10 cellular contexts compared by ENCODE assay signal in genomic region chr9:136324501-136325300, GRCh38. TPM values are rescaled to one million over a fixed set of nuclear protein-coding genes. Genes with fewer than 3 reads are reported as not detected.
DNase-seq lines count a peak whose midpoint lies in the region; ATAC-seq, FAIRE-seq and TF ChIP-seq lines count a peak whose summit lies in the region.
"Had no signal": no experiment of that assay in that cellular context is flagged by ENCODE, and none has a peak within 500 bp of the region (broad histone marks: within the 10 kb centered on the region; RNA-seq: fewer than 3 reads in every experiment).

No MANE protein-coding gene starts in this region.

- POLR2A ChIA-PET in Panc1 (lab: Charles Lee) = no interaction called here

- FAIRE-seq in GM12892 (lab: Jason Lieb, UNC) = no peak

- H3K27me3 ChIP-seq in Panc1 (ENCODE audit: control insufficient read depth, insufficient read depth, low read length) = no peaks in the 10 kb centered on the region

- H3K36me3 ChIP-seq in Panc1 (ENCODE audit: control insufficient read depth, insufficient read depth, low read length) = no peaks in the 10 kb centered on the region; the same call in 1 of the 2 replicates

- no peak overlapping the region for H3K27ac ChIP-seq in Panc1 (ENCODE audit: low read length)
- H3K27ac ChIP-seq: C4-2B had no signal

- CTCF ChIA-PET in Panc1 (lab: Charles Lee) = no interaction called here

- in situ Hi-C loops in Panc1 (cut with HindIII; ENCODE audit: low pct_unique_long_range_greater_than_20kb, low sequenced_read_pairs) = no loop called here

- ATAC-seq in Panc1 = peak; percentile 30; the same call in 1 of the 2 replicates

- no peak overlapping the region for H3K4me3 ChIP-seq in Panc1 (ENCODE audit: low read depth in 2 of 2, low read length in 2 of 2)

- H3K9me3 ChIP-seq in Panc1 (ENCODE audit: control insufficient read depth, insufficient read depth, low read depth, low read length) = no peaks in the 10 kb centered on the region

- no TSS peak for BruUV-seq in Panc1 (replicated peaks; lab: Mats Ljungman, UMichigan)

- TF ChIP-seq CTCF in Panc1 (IDR thresholded peaks at IDR 0.05) = no peak; the same call in 1 of the 2 replicates

- TF ChIP-seq POLR2A in GM12892 (IDR thresholded peaks at IDR 0.05; ENCODE audit: low read depth, low read length) = no peak

- intact Hi-C loops in Panc1 (cut with micrococcal nuclease; ENCODE audit: unreplicated experiment) = no loop called here

- H3K4me1 ChIP-seq in Panc1 (ENCODE audit: control insufficient read depth, insufficient read depth, low read length) = no peaks in the 10 kb centered on the region; the same call in 1 of the 2 replicates

- DNase-seq in COLO668 (lab: John Stamatoyannopoulos, UW; ENCODE audit: unreplicated experiment) (peak; percentile 40), Panc1 (ENCODE audit: low read depth, low spot score) (no peak), kidney tubule cell (ENCODE audit: low spot score) (peak; percentile 32), superior temporal gyrus (ENCODE audit: extremely low spot score) (no peak), amygdala (lab: John Stamatoyannopoulos, UW) (no peak), GM12892 (ENCODE audit: insufficient read length) (no peak)
- DNase-seq: amniotic stem cell, NCI-H187 treated with DMSO at 0.1 percent for 48 hours, RPMI8226 had no signal

RNA-seq across cellular contexts. Expression of gene GPSM1, which starts 2.6 kb away (rescaled TPM):
- total RNA-seq in Panc1 (2021; ENCODE audit: unreplicated experiment) = 14.2 TPM
- polyA plus RNA-seq in Panc1 (2012; ENCODE audit: insufficient read length) = 23.8 TPM
- polyA plus RNA-seq in GM12892 (2012; ENCODE audit: missing spikeins) = not detected

RNA-seq across cellular contexts. Expression of gene CCDC187, which starts 20.8 kb away (rescaled TPM):
- total RNA-seq in Panc1 (2021; ENCODE audit: unreplicated experiment) = not detected
- not detected for polyA plus RNA-seq in Panc1 (2012; ENCODE audit: insufficient read length)
- not detected for polyA plus RNA-seq in GM12892 (2012; ENCODE audit: missing spikeins)

RNA-seq across cellular contexts. Expression of gene DNLZ, which starts 38.8 kb away (rescaled TPM):
- 26.5 TPM for total RNA-seq in Panc1 (2021; ENCODE audit: unreplicated experiment)
- polyA plus RNA-seq in Panc1 (2012; ENCODE audit: insufficient read length) = 37.5 TPM
- polyA plus RNA-seq in GM12892 (2012; ENCODE audit: missing spikeins) = 2.3 TPM

RNA-seq across cellular contexts. Expression of gene CARD9, which starts 48.8 kb away (rescaled TPM):
- total RNA-seq in Panc1 (2021; ENCODE audit: unreplicated experiment) = 1.7 TPM
- 1.1 TPM for polyA plus RNA-seq in Panc1 (2012; ENCODE audit: insufficient read length)
- polyA plus RNA-seq in GM12892 (2012; ENCODE audit: missing spikeins) = 2.7 TPM

Comparison
In these comparisons a context has a peak if more than half of its experiments do, and no peak if none do; other contexts are left out.
1. DNase-seq: peak in COLO668 (single experiment) and kidney tubule cell (single experiment); none in Panc1 (single experiment), superior temporal gyrus (single experiment), amygdala (0 of 56) and GM12892 (single experiment).